ENCODE assay signal across 1 cellular context in genomic region chr12:125050868-125051267, GRCh38.
TF ChIP-seq lines count a peak whose summit lies in the region.

No MANE protein-coding gene starts in this region.

TF ChIP-seq in K562, 482 proteins besides CTCF, POLR2A, EP300 and RAD21:
- TF ChIP-seq, protein P1, sequence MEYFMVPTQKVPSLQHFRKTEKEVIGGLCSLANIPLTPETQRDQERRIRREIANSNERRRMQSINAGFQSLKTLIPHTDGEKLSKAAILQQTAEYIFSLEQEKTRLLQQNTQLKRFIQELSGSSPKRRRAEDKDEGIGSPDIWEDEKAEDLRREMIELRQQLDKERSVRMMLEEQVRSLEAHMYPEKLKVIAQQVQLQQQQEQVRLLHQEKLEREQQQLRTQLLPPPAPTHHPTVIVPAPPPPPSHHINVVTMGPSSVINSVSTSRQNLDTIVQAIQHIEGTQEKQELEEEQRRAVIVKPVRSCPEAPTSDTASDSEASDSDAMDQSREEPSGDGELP (CRISPR knock-in tag; IDR thresholded peaks at IDR 0.05; ENCODE audit: borderline replicate concordance), result no peak
- no peak for TF ChIP-seq KDM5B (IDR thresholded peaks at IDR 0.05; ENCODE audit: insufficient replicate concordance, low read depth, low read length)
- no peak for TF ChIP-seq CHCHD3 (CRISPR knock-in tag; IDR thresholded peaks at IDR 0.05)
- TF ChIP-seq ZNF707 (CRISPR knock-in tag; conservative IDR thresholded peaks at IDR 0.05), result no peak
- no peak for TF ChIP-seq ZNF830 (CRISPR knock-in tag; IDR thresholded peaks at IDR 0.05)
- TF ChIP-seq ZBTB11 (CRISPR knock-in tag; IDR thresholded peaks at IDR 0.05), result no peak
- TF ChIP-seq PPARD (CRISPR knock-in tag; IDR thresholded peaks at IDR 0.05), result no peak
- TF ChIP-seq ELK3 (CRISPR knock-in tag; IDR thresholded peaks at IDR 0.05), result no peak
- no peak for TF ChIP-seq ZNF780A (CRISPR knock-in tag; IDR thresholded peaks at IDR 0.05)
- TF ChIP-seq RBM39 (optimal IDR thresholded peaks at IDR 0.05; ENCODE audit: low read depth, low read length), result no peak
- TF ChIP-seq PRMT5 (CRISPR knock-in tag; IDR thresholded peaks at IDR 0.05), result no peak
- no peak for TF ChIP-seq ZBTB7A (IDR thresholded peaks at IDR 0.05; ENCODE audit: borderline replicate concordance, control insufficient read depth, low read depth, low read length)
- TF ChIP-seq, protein P2, sequence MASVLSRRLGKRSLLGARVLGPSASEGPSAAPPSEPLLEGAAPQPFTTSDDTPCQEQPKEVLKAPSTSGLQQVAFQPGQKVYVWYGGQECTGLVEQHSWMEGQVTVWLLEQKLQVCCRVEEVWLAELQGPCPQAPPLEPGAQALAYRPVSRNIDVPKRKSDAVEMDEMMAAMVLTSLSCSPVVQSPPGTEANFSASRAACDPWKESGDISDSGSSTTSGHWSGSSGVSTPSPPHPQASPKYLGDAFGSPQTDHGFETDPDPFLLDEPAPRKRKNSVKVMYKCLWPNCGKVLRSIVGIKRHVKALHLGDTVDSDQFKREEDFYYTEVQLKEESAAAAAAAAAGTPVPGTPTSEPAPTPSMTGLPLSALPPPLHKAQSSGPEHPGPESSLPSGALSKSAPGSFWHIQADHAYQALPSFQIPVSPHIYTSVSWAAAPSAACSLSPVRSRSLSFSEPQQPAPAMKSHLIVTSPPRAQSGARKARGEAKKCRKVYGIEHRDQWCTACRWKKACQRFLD (CRISPR knock-in tag; IDR thresholded peaks at IDR 0.05), result no peak
